ENCODE assay signal across 22 cellular contexts in genomic region chr3:123789760-123790159, GRCh38.
DNase-seq lines count a peak whose midpoint lies in the region; ATAC-seq and TF ChIP-seq lines count a peak whose summit lies in the region.
"Had no signal": no experiment of that assay in that cellular context is flagged by ENCODE, and none has a peak within 500 bp of the region (broad histone marks: within the 10 kb centered on the region; RNA-seq: fewer than 3 reads in every experiment).

No MANE protein-coding gene starts in this region.

- no peak overlapping the region for H3K23ac ChIP-seq in trophoblast cell (ENCODE audit: low read length)

- no peak overlapping the region for H2AK5ac ChIP-seq in trophoblast cell (ENCODE audit: low read length)

- no peak overlapping the region for H3K9ac ChIP-seq in trophoblast cell (ENCODE audit: low read length)

- H3K9me2 ChIP-seq in PC-9 (ENCODE audit: insufficient read depth): no peaks in the 10 kb centered on the region

- H3K4me1 ChIP-seq in PC-9 (replicated peaks; ENCODE audit: insufficient read depth) (peaks cover 24% of the 10 kb centered on the region), trophoblast cell (ENCODE audit: control insufficient read depth in 1 of 2, insufficient read depth in 2 of 2, low read length in 2 of 2) (peaks cover 36 to 46% of the 10 kb centered on the region in 2 experiments)

- H2BK120ac ChIP-seq in trophoblast cell (ENCODE audit: insufficient read depth, low read length, poor library complexity): no peak overlapping the region

- H3K4me3 ChIP-seq in PC-9 (no peak overlapping the region), choroid plexus epithelial cell (ENCODE audit: low read depth, low read length) (no peak overlapping the region), trophoblast cell (ENCODE audit: low read depth, low read length) (no peak overlapping the region)
- H3K4me3 ChIP-seq: mucosa of descending colon had no signal

- peak overlapping the region; percentile 96 for H4K91ac ChIP-seq in trophoblast cell (ENCODE audit: low read depth, low read length)

- TF ChIP-seq CTCF in PC-9 (conservative IDR thresholded peaks at IDR 0.05): no peak
- no peak for TF ChIP-seq CTCF in choroid plexus epithelial cell (conservative IDR thresholded peaks at IDR 0.05; ENCODE audit: low read depth, low read length)

- H3K4me2 ChIP-seq in PC-9 (no peak overlapping the region), trophoblast cell (ENCODE audit: low read length) (no peak overlapping the region)

- H3K9me3 ChIP-seq in PC-9 (ENCODE audit: insufficient read depth, low read depth) (no peaks in the 10 kb centered on the region), trophoblast cell (ENCODE audit: insufficient read depth, low read depth, low read length) (no peaks in the 10 kb centered on the region)
- H3K9me3 ChIP-seq: mucosa of descending colon had no signal

- peaks cover 51% of the 10 kb centered on the region for H3K79me1 ChIP-seq in trophoblast cell (ENCODE audit: low read length)

- no peak overlapping the region for H2BK12ac ChIP-seq in trophoblast cell (ENCODE audit: low read length)

- no peak overlapping the region for H3K4ac ChIP-seq in trophoblast cell (ENCODE audit: low read depth, low read length)

- H3K36me3 ChIP-seq in PC-9 (ENCODE audit: low read depth) (no peaks in the 10 kb centered on the region), trophoblast cell (ENCODE audit: control insufficient read depth in 1 of 2, insufficient read depth in 2 of 2, low read length in 2 of 2) (peaks cover 3% of the 10 kb centered on the region in 2 experiments)

- POLR2A ChIA-PET in PC-9 (lab: Charles Lee; ENCODE audit: unreplicated experiment): interaction anchor here (0.9 kb wide), 1 partner anchor 16 kb away, joined by 4 read pairs; no protein-coding TSS in a partner anchor

- peak overlapping the region; percentile 95 for H3K18ac ChIP-seq in trophoblast cell (ENCODE audit: low read length)

- intact Hi-C loops in PC-9 (cut with micrococcal nuclease; ENCODE audit: unreplicated experiment): loop anchor here (5.0 kb wide), 1 partner anchor 67 kb away; no protein-coding TSS in a partner anchor
- intact Hi-C loops in head of caudate nucleus (cut with DNase I): no loop called here

- DNase-seq in ELF-1 (ENCODE audit: low read depth, low spot score) (peak; percentile 35), PC-9 (peak; percentile 14 to 46), choroid plexus epithelial cell (ENCODE audit: low read depth) (peak; percentile 55), trophoblast cell (peak; percentile 91 to 99), substantia nigra (lab: John Stamatoyannopoulos, UW) (no peak), head of caudate nucleus (no peak), NCI-H2081 (lab: John Stamatoyannopoulos, UW) (no peak)
- DNase-seq: activated CD8-positive, alpha-beta T cell treated with anti-CD3 and anti-CD28 coated beads, Interleukin-2, amount 10 ng/mL, durations not matched to agents 7 days and 5 days; activated naive CD8-positive, alpha-beta T cell treated with anti-CD3 and anti-CD28 coated beads for 36 hours; activated T-cell treated with anti-CD3 and anti-CD28 coated beads, Interleukin-2, amount 50 U/mL, for 48 hours; central memory CD4-positive, alpha-beta T cell; DMS 273 treated with DMSO at 0.1 percent for 48 hours; effector memory CD4-positive, alpha-beta T cell; H7; left cardiac atrium; mucosa of descending colon; NCI-H2171; occipital lobe; right cardiac atrium; RPMI8226 had no signal

- CTCF ChIA-PET in PC-9 (lab: Charles Lee): no interaction called here

- no peak overlapping the region for H4K8ac ChIP-seq in trophoblast cell (ENCODE audit: low read depth, low read length)

- H3K14ac ChIP-seq in trophoblast cell (ENCODE audit: low read length): no peak overlapping the region

- H2AFZ ChIP-seq in PC-9 (no peak overlapping the region), trophoblast cell (ENCODE audit: insufficient read depth, low read length, poor library complexity) (no peak overlapping the region)

- H3K79me2 ChIP-seq in PC-9 (ENCODE audit: low read depth) (no peaks in the 10 kb centered on the region), trophoblast cell (ENCODE audit: control insufficient read depth, insufficient read depth, low read length, poor library complexity) (peaks cover 5% of the 10 kb centered on the region)

- ATAC-seq in HG02610 (IDR thresholded peaks at IDR 0.05; ENCODE audit: unreplicated experiment): no peak
- ATAC-seq: activated CD8-positive, alpha-beta T cell treated with anti-CD3 and anti-CD28 coated beads, Interleukin-2, amount 10 ng/mL, durations not matched to agents 7 days and 5 days; left cardiac atrium; mucosa of descending colon; right cardiac atrium; WTC11 had no signal

- H4K20me1 ChIP-seq in PC-9 (ENCODE audit: insufficient read depth): no peaks in the 10 kb centered on the region

- no TSS peak for BruUV-seq in PC-9 (replicated peaks; lab: Mats Ljungman, UMichigan)

- H3K27me3 ChIP-seq in PC-9 (ENCODE audit: insufficient read depth, low read depth): no peaks in the 10 kb centered on the region
- no peaks in the 10 kb centered on the region for H3K27me3 ChIP-seq in trophoblast cell (ENCODE audit: insufficient read depth, low read length)

- peak overlapping the region; percentile 89 for H2BK5ac ChIP-seq in trophoblast cell (ENCODE audit: low read depth, low read length, poor library complexity)

- H4K12ac ChIP-seq in trophoblast cell (ENCODE audit: low read depth, low read length): no peak overlapping the region

- no CpG with 5 or more reads among the region's 5 CpGs for WGBS in trophoblast cell (ENCODE audit: extremely low coverage, insufficient coverage, insufficient read length)

- H3K27ac ChIP-seq in PC-9 (no peak overlapping the region), trophoblast cell (ENCODE audit: low read depth, low read length) (peak overlapping the region; percentile 99), substantia nigra (ENCODE audit: low read depth, low read length, poor library complexity, severe bottlenecking) (no peak overlapping the region)

- H3F3A ChIP-seq in PC-9 (ENCODE audit: insufficient read depth, low read depth): peaks cover 22% of the 10 kb centered on the region

Comparison
In these comparisons a context has a peak if more than half of its experiments do, and no peak if none do; other contexts are left out.
1. DNase-seq: peak in ELF-1 (single experiment), PC-9 (2 of 2), choroid plexus epithelial cell (single experiment) and trophoblast cell (2 of 2); none in substantia nigra (0 of 49), head of caudate nucleus (0 of 42) and NCI-H2081 (0 of 2).